Comparison of ENCODE assay signal across 8 cellular contexts in the genomic region with DNA sequence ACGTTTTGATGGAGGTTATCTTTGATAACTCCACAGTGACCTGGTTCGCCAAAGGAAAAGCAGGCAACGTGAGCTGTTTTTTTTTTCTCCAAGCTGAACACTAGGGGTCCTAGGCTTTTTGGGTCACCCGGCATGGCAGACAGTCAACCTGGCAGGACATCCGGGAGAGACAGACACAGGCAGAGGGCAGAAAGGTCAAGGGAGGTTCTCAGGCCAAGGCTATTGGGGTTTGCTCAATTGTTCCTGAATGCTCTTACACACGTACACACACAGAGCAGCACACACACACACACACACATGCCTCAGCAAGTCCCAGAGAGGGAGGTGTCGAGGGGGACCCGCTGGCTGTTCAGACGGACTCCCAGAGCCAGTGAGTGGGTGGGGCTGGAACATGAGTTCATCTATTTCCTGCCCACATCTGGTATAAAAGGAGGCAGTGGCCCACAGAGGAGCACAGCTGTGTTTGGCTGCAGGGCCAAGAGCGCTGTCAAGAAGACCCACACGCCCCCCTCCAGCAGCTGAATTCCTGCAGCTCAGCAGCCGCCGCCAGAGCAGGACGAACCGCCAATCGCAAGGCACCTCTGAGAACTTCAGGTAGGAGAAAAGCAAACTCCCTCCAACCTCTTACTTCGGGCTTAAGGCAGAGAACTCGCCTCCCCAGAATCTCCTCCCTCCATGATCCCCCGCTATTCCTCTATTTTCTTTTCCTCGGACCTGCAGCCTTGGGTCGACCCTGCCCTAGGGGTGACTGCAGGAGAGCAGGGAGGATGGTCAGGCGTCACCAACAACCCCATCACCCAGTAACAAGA. TPM values are rescaled to one million over a fixed set of nuclear protein-coding genes. Genes with fewer than 3 reads are reported as not detected.
DNase-seq lines count a peak whose midpoint lies in the region; ATAC-seq and TF ChIP-seq lines count a peak whose summit lies in the region.

A gene (plus strand): TSS at position 454 of the 809 bp plus-strand sequence. CDS start 1,290 bp downstream, outside the sequence.

- DNase-seq in Caco-2, result no peak
- DNase-seq in LHCN-M2 (ENCODE audit: low read depth), result peak; percentile 100
- DNase-seq in activated CD4-positive, alpha-beta T cell treated with anti-CD3 and anti-CD28 coated beads, Interleukin-2, amount 10 ng/mL, durations not matched to agents 7 days and 5 days, result peak; percentile 73
- peak; percentile 37 to 43 (median 39) for DNase-seq in effector memory CD8-positive, alpha-beta T cell
- peak; percentile 24 for DNase-seq in medulla oblongata (ENCODE audit: extremely low spot score)
- peak; percentile 17 for DNase-seq in stimulated activated CD8-positive, alpha-beta memory T cell treated with anti-CD3 and anti-CD28 coated beads, Interleukin-7, amount 100 ng/mL, for 24 hours (ENCODE audit: low read depth)

- peak; percentile 57 for ATAC-seq in GM19395 (IDR thresholded peaks at IDR 0.05; ENCODE audit: unreplicated experiment)
- peak; percentile 82 for ATAC-seq in effector memory CD8-positive, alpha-beta T cell (replicated peaks)
- ATAC-seq in GM19328 (IDR thresholded peaks at IDR 0.05; ENCODE audit: unreplicated experiment), result no peak

- H3K4me1 ChIP-seq in Caco-2, result peaks cover 15% of the 10 kb centered on the region

- CTCF ChIA-PET in Caco-2 (lab: Charles Lee), result interaction anchor here (0.6 to 1.0 kb wide), 5 partner anchors 11 to 237 kb away, joined by 3 to 4 read pairs (median 3); a partner anchor contains a TSS
- CTCF ChIA-PET in activated CD4-positive, alpha-beta T cell treated with anti-CD3 and anti-CD28 coated beads, Interleukin-2, amount 10 ng/mL, durations not matched to agents 7 days and 5 days (lab: Charles Lee), result interaction anchor here (0.6 to 2.1 kb wide), 7 partner anchors 9 to 165 kb away, joined by 3 to 9 read pairs (median 3); a partner anchor contains a TSS

- peaks cover 18% of the 10 kb centered on the region for H3K4me1 Mint-ChIP-seq in Caco-2 (ENCODE audit: low read depth, unreplicated experiment)
- peaks cover 56% of the 10 kb centered on the region for H3K4me1 Mint-ChIP-seq in activated CD4-positive, alpha-beta T cell treated with anti-CD3 and anti-CD28 coated beads, Interleukin-2, amount 10 ng/mL, durations not matched to agents 7 days and 5 days
- H3K4me1 Mint-ChIP-seq in effector memory CD8-positive, alpha-beta T cell (ENCODE audit: low read depth in 2 of 2), result peaks cover 25 to 30% of the 10 kb centered on the region in 2 donors

- H3K27me3 Mint-ChIP-seq in Caco-2 (ENCODE audit: insufficient read depth, unreplicated experiment), result no peaks in the 10 kb centered on the region
- H3K27me3 Mint-ChIP-seq in activated CD4-positive, alpha-beta T cell treated with anti-CD3 and anti-CD28 coated beads, Interleukin-2, amount 10 ng/mL, durations not matched to agents 7 days and 5 days, result peaks cover 54% of the 10 kb centered on the region
- peaks cover 49 to 77% of the 10 kb centered on the region in 2 donors for H3K27me3 Mint-ChIP-seq in effector memory CD8-positive, alpha-beta T cell

- no TSS peak for BruUV-seq in Caco-2 (replicated peaks; lab: Mats Ljungman, UMichigan)

- H3K27ac Mint-ChIP-seq in Caco-2 (ENCODE audit: unreplicated experiment), result no peak within 1 kb of the TSS
- H3K27ac Mint-ChIP-seq in activated CD4-positive, alpha-beta T cell treated with anti-CD3 and anti-CD28 coated beads, Interleukin-2, amount 10 ng/mL, durations not matched to agents 7 days and 5 days, result peak within 1 kb of the TSS; percentile 68
- peak within 1 kb of the TSS; percentile 20 to 63 for H3K27ac Mint-ChIP-seq in effector memory CD8-positive, alpha-beta T cell

- no peaks in the 10 kb centered on the region for H3K36me3 Mint-ChIP-seq in Caco-2 (ENCODE audit: insufficient read depth, unreplicated experiment)
- no peaks in the 10 kb centered on the region for H3K36me3 Mint-ChIP-seq in activated CD4-positive, alpha-beta T cell treated with anti-CD3 and anti-CD28 coated beads, Interleukin-2, amount 10 ng/mL, durations not matched to agents 7 days and 5 days (ENCODE audit: low read depth)
- H3K36me3 Mint-ChIP-seq in effector memory CD8-positive, alpha-beta T cell (ENCODE audit: insufficient read depth), result no peaks in the 10 kb centered on the region

- no peak within 1 kb of the TSS for H3K4me3 Mint-ChIP-seq in Caco-2 (ENCODE audit: unreplicated experiment)
- peak within 1 kb of the TSS; percentile 37 for H3K4me3 Mint-ChIP-seq in activated CD4-positive, alpha-beta T cell treated with anti-CD3 and anti-CD28 coated beads, Interleukin-2, amount 10 ng/mL, durations not matched to agents 7 days and 5 days
- peak within 1 kb of the TSS; percentile 64 to 74 for H3K4me3 Mint-ChIP-seq in effector memory CD8-positive, alpha-beta T cell

- H3K4me3 ChIP-seq in Caco-2 (ENCODE audit: low read depth, low read length), result no peak within 1 kb of the TSS

- H3K9me3 Mint-ChIP-seq in Caco-2 (ENCODE audit: unreplicated experiment), result no peaks in the 10 kb centered on the region
- H3K9me3 Mint-ChIP-seq in activated CD4-positive, alpha-beta T cell treated with anti-CD3 and anti-CD28 coated beads, Interleukin-2, amount 10 ng/mL, durations not matched to agents 7 days and 5 days, result peaks cover 3% of the 10 kb centered on the region
- H3K9me3 Mint-ChIP-seq in effector memory CD8-positive, alpha-beta T cell, result no peaks in the 10 kb centered on the region

- TF ChIP-seq CTCF in Caco-2 (IDR thresholded peaks at IDR 0.05; ENCODE audit: insufficient read depth in 1 of 2, low read depth in 1 of 2, low read length in 1 of 2, severe bottlenecking in 1 of 2, unreplicated experiment in 1 of 2), result peak; percentile 15 to 19

- no peaks in the 10 kb centered on the region for H3K27me3 ChIP-seq in Caco-2 (replicated peaks; ENCODE audit: control insufficient read depth, insufficient read depth, low read length)

- no peaks in the 10 kb centered on the region for H3K36me3 ChIP-seq in Caco-2 (ENCODE audit: control insufficient read depth, insufficient read depth, low read length)

- no peaks in the 10 kb centered on the region for H3K9me3 ChIP-seq in Caco-2

- POLR2A ChIA-PET in Caco-2 (lab: Charles Lee), result no interaction called here
- POLR2A ChIA-PET in activated CD4-positive, alpha-beta T cell treated with anti-CD3 and anti-CD28 coated beads, Interleukin-2, amount 10 ng/mL, durations not matched to agents 7 days and 5 days (lab: Charles Lee), result no interaction called here

- intact Hi-C loops in Caco-2 (cut with micrococcal nuclease; ENCODE audit: unreplicated experiment), result no loop called here

RNA-seq across cellular contexts. Expression of the gene that starts here (rescaled TPM):
- total RNA-seq in Caco-2 (2022), result 0.09 and 0.25 TPM in 2 replicates
- 1,980 and 3,258 TPM in 2 replicates for total RNA-seq in LHCN-M2 (2014; rRNA removed)
- 2,374 TPM for polyA plus RNA-seq in LHCN-M2 (2012)
- under 1 TPM; 0.05 to 0.27 TPM for total RNA-seq in activated CD4-positive, alpha-beta T cell treated with anti-CD3 and anti-CD28 coated beads, Interleukin-2, amount 10 ng/mL, durations not matched to agents 7 days and 5 days

Comparison
In these comparisons a context has a peak if more than half of its experiments do, and no peak if none do; other contexts are left out.
1. RNA of the gene that starts here (total RNA-seq): 1,980 to 3,258 TPM in LHCN-M2; 0.05 to 0.27 TPM in activated CD4-positive, alpha-beta T cell treated with anti-CD3 and anti-CD28 coated beads, Interleukin-2, amount 10 ng/mL, durations not matched to agents 7 days and 5 days and 0.09 to 0.25 TPM in Caco-2; every median in the first group is over 1,000 times any median in the second.
2. Peak in DNase-seq in activated CD4-positive, alpha-beta T cell treated with anti-CD3 and anti-CD28 coated beads, Interleukin-2, amount 10 ng/mL, durations not matched to agents 7 days and 5 days; RNA of the gene not detected or under 1 TPM.
3. DNase-seq: peak in LHCN-M2 (single experiment), effector memory CD8-positive, alpha-beta T cell (3 of 3), medulla oblongata (single experiment) and stimulated activated CD8-positive, alpha-beta memory T cell treated with anti-CD3 and anti-CD28 coated beads, Interleukin-7, amount 100 ng/mL, for 24 hours (single experiment); none in Caco-2 (0 of 2).